11 cellular contexts compared by ENCODE assay signal in the genomic region with DNA sequence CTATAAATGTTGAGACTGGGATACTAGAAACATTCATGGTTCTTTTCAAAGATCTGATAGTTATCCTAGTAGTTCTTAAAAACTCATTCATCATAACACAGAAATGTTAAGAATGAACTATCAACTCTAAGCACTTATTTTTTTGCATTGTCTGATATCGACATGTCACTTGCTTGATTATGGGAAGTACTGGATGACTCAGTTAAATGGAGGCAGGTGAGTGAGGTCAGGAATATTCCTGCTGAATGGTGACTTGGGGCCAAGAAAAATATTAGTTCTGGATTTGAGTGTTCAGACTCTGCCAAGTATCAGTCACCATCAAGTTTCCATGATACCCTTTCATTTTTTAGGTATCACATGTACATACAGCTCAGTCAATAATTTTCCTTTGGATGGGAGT.
DNase-seq lines count a peak whose midpoint lies in the region; ATAC-seq and TF ChIP-seq lines count a peak whose summit lies in the region.
"Had no signal": no experiment of that assay in that cellular context is flagged by ENCODE, and none has a peak within 500 bp of the region (broad histone marks: within the 10 kb centered on the region; RNA-seq: fewer than 3 reads in every experiment).

No MANE protein-coding gene starts in this region.

- peak overlapping the region; percentile 23; the same call in 1 of the 2 replicates for H3K9ac ChIP-seq in SK-N-SH
- H3K9ac ChIP-seq: parathyroid adenoma had no signal

- H3K4me2 ChIP-seq in SK-N-SH = peak overlapping the region; percentile 15; the same call in 1 of the 2 replicates

- no peaks in the 10 kb centered on the region for H3K27me3 Mint-ChIP-seq in T-cell
- H3K27me3 Mint-ChIP-seq: dendritic cell treated with granulocyte-macrophage colony-stimulating factor and Interleukin-4, amounts not matched to agents 40 ng/mL and 50 ng/mL, for 4 days had no signal

- no peaks in the 10 kb centered on the region for H3K27me3 ChIP-seq in SK-N-SH (ENCODE audit: insufficient read depth)

- H3K27ac Mint-ChIP-seq in T-cell = peak overlapping the region in 1 of 2 donors; percentile 39
- H3K27ac Mint-ChIP-seq: dendritic cell treated with granulocyte-macrophage colony-stimulating factor and Interleukin-4, amounts not matched to agents 40 ng/mL and 50 ng/mL, for 4 days had no signal

- H3F3A ChIP-seq in SK-N-SH (replicated peaks; ENCODE audit: insufficient read depth) = peaks cover 66% of the 10 kb centered on the region

- H3K9me3 Mint-ChIP-seq in T-cell = peaks cover 2 to 8% (median 4%) of the 10 kb centered on the region in 3 donors
- H3K9me3 Mint-ChIP-seq: immature natural killer cell had no signal

- no peaks in the 10 kb centered on the region for H4K20me1 ChIP-seq in SK-N-SH (ENCODE audit: insufficient read depth)

- peaks cover 4% of the 10 kb centered on the region; the same call in 1 of the 2 replicates for H3K9me3 ChIP-seq in SK-N-SH

- no peak for TF ChIP-seq CTCF in SK-N-SH (IDR thresholded peaks at IDR 0.05)
- TF ChIP-seq CTCF in fibroblast of pulmonary artery (IDR thresholded peaks at IDR 0.05; ENCODE audit: low read length, missing control alignments) = no peak

- peak overlapping the region; percentile 64 to 87; a peak in 3 of 4 replicates for H3K27ac ChIP-seq in SK-N-SH (ENCODE audit: low read depth in 2 of 2, low read length in 1 of 2)
- H3K27ac ChIP-seq: parathyroid adenoma had no signal

- no peak for TF ChIP-seq RAD21 in SK-N-SH (IDR thresholded peaks at IDR 0.05; ENCODE audit: low read length)

- no peaks in the 10 kb centered on the region; a peak in 1 of 4 replicates for H3K4me1 ChIP-seq in SK-N-SH (ENCODE audit: control insufficient read depth in 1 of 2, insufficient read depth in 2 of 2, low read depth in 1 of 2, low read length in 1 of 2)
- H3K4me1 ChIP-seq: parathyroid adenoma had no signal

- H3K36me3 ChIP-seq in SK-N-SH (replicated peaks in 1 of 2; ENCODE audit: control insufficient read depth in 1 of 2, insufficient read depth in 2 of 2, low read length in 1 of 2) = peaks cover 9 to 36% of the 10 kb centered on the region in 2 experiments

- peak; percentile 30 to 93; a peak in 3 of 4 replicates for TF ChIP-seq EP300 in SK-N-SH (IDR thresholded peaks at IDR 0.05; ENCODE audit: borderline replicate concordance in 1 of 2, low read depth in 1 of 2, low read length in 1 of 2)

- no peak overlapping the region for H2AFZ ChIP-seq in SK-N-SH (ENCODE audit: low read depth)
- H2AFZ ChIP-seq: parathyroid adenoma had no signal

- H3K9me2 ChIP-seq in SK-N-SH = no peaks in the 10 kb centered on the region

- no peak overlapping the region for H3K4me3 ChIP-seq in SK-N-SH (ENCODE audit: low read depth in 2 of 2, low read length in 1 of 2)
- no peak overlapping the region for H3K4me3 ChIP-seq in fibroblast of pulmonary artery (replicated peaks; ENCODE audit: low read depth, low read length)
- no peak overlapping the region for H3K4me3 ChIP-seq in skeletal muscle cell (ENCODE audit: low read depth, low read length)

- DNase-seq in HS-5 (ENCODE audit: low read depth) (peak; percentile 64), SK-N-SH (no peak), fibroblast of pulmonary artery (ENCODE audit: low read depth) (peak; percentile 78), skeletal muscle cell (ENCODE audit: low read depth) (peak; percentile 81), T-cell (no peak)
- DNase-seq: immature natural killer cell, NCI-H2227 treated with DMSO at 0.1 percent for 48 hours had no signal

- H3K36me3 Mint-ChIP-seq in T-cell = peaks cover 26% of the 10 kb centered on the region

- peaks cover 84% of the 10 kb centered on the region for H3K79me2 ChIP-seq in SK-N-SH (ENCODE audit: insufficient read depth)
- H3K79me2 ChIP-seq: parathyroid adenoma had no signal

- no peak overlapping the region for H3K4me3 Mint-ChIP-seq in T-cell
- H3K4me3 Mint-ChIP-seq: dendritic cell treated with granulocyte-macrophage colony-stimulating factor and Interleukin-4, amounts not matched to agents 40 ng/mL and 50 ng/mL, for 4 days; immature natural killer cell had no signal

- ATAC-seq in HG03565 (IDR thresholded peaks at IDR 0.05; ENCODE audit: unreplicated experiment) (no peak), GM21360 (IDR thresholded peaks at IDR 0.05; ENCODE audit: unreplicated experiment) (no peak), T-cell (replicated peaks in 1 of 4) (no peak)

- POLR2A ChIA-PET in SK-N-SH (lab: Yijun Ruan, JAX) (no interaction called here), T-cell (lab: Charles Lee) (no interaction called here)

- H3K4me1 Mint-ChIP-seq in T-cell = peaks cover 33 to 49% (median 47%) of the 10 kb centered on the region in 3 donors

- 17% methylated on average over 1 of the region's 1 CpG for WGBS in SK-N-SH (ENCODE audit: low lambda C conversion rate)

- CTCF ChIA-PET in SK-N-SH (lab: Yijun Ruan, JAX) = no interaction called here
- CTCF ChIA-PET in T-cell (lab: Charles Lee) = interaction anchor here in 1 of 2 donors (0.6 to 1.3 kb wide), 4 partner anchors 22 to 358 kb away, joined by 3 to 4 read pairs (median 3); no protein-coding TSS in a partner anchor

TF ChIP-seq in SK-N-SH, 30 proteins besides CTCF, POLR2A, EP300 and RAD21 (continues in another document):
- TF ChIP-seq YY1 (IDR thresholded peaks at IDR 0.05; ENCODE audit: low read depth) (no peak), EZH2phosphoT487 (IDR thresholded peaks at IDR 0.05; ENCODE audit: borderline replicate concordance, low read depth) (no peak), TEAD4 (IDR thresholded peaks at IDR 0.05; ENCODE audit: borderline replicate concordance, insufficient read depth) (peak; percentile 92), FOSL2 (IDR thresholded peaks at IDR 0.05; ENCODE audit: borderline replicate concordance, low read depth) (peak; percentile 92), RFX5 (IDR thresholded peaks at IDR 0.05; ENCODE audit: low read length) (no peak), FOXM1 (IDR thresholded peaks at IDR 0.05; ENCODE audit: low read depth) (peak; percentile 74; the same call in 1 of the 2 replicates), RXRA (IDR thresholded peaks at IDR 0.05; ENCODE audit: borderline replicate concordance, low read depth) (peak; percentile 90), JUND (IDR thresholded peaks at IDR 0.05) (peak; percentile 96), MEF2A (IDR thresholded peaks at IDR 0.05; ENCODE audit: borderline replicate concordance, low read depth) (peak; percentile 58; the same call in 1 of the 2 replicates), RCOR1 (IDR thresholded peaks at IDR 0.05; ENCODE audit: low read length) (no peak), POLR2AphosphoS5 (IDR thresholded peaks at IDR 0.05; ENCODE audit: low read depth, low read length) (peak; percentile 77; the same call in 1 of the 2 replicates), TCF12 (IDR thresholded peaks at IDR 0.05) (peak; percentile 93), NRF1 (IDR thresholded peaks at IDR 0.05; ENCODE audit: low read depth, low read length) (no peak)
- TF ChIP-seq, protein P1, sequence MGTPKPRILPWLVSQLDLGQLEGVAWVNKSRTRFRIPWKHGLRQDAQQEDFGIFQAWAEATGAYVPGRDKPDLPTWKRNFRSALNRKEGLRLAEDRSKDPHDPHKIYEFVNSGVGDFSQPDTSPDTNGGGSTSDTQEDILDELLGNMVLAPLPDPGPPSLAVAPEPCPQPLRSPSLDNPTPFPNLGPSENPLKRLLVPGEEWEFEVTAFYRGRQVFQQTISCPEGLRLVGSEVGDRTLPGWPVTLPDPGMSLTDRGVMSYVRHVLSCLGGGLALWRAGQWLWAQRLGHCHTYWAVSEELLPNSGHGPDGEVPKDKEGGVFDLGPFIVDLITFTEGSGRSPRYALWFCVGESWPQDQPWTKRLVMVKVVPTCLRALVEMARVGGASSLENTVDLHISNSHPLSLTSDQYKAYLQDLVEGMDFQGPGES (IDR thresholded peaks at IDR 0.05; ENCODE audit: low read depth, low read length) = no peak
- TF ChIP-seq, protein P2, sequence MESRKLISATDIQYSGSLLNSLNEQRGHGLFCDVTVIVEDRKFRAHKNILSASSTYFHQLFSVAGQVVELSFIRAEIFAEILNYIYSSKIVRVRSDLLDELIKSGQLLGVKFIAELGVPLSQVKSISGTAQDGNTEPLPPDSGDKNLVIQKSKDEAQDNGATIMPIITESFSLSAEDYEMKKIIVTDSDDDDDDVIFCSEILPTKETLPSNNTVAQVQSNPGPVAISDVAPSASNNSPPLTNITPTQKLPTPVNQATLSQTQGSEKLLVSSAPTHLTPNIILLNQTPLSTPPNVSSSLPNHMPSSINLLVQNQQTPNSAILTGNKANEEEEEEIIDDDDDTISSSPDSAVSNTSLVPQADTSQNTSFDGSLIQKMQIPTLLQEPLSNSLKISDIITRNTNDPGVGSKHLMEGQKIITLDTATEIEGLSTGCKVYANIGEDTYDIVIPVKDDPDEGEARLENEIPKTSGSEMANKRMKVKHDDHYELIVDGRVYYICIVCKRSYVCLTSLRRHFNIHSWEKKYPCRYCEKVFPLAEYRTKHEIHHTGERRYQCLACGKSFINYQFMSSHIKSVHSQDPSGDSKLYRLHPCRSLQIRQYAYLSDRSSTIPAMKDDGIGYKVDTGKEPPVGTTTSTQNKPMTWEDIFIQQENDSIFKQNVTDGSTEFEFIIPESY (IDR thresholded peaks at IDR 0.05; ENCODE audit: borderline replicate concordance, low read depth) = peak; percentile 72; the same call in 1 of the 2 replicates
- TF ChIP-seq, protein P3, sequence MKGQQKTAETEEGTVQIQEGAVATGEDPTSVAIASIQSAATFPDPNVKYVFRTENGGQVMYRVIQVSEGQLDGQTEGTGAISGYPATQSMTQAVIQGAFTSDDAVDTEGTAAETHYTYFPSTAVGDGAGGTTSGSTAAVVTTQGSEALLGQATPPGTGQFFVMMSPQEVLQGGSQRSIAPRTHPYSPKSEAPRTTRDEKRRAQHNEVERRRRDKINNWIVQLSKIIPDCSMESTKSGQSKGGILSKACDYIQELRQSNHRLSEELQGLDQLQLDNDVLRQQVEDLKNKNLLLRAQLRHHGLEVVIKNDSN (IDR thresholded peaks at IDR 0.05; ENCODE audit: borderline replicate concordance, low read depth) = no peak

Comparison
In these comparisons a context has a peak if more than half of its experiments do, and no peak if none do; other contexts are left out.
1. DNase-seq: peak in HS-5 (single experiment), fibroblast of pulmonary artery (single experiment) and skeletal muscle cell (single experiment); none in SK-N-SH (single experiment) and T-cell (0 of 34).